In genomic region chr11:45827123-45827522, GRCh38 we compare ENCODE assay signal across 26 cellular contexts.
"Had no signal": no experiment of that assay in that cellular context is flagged by ENCODE, and none has a peak within 500 bp of the region (broad histone marks: within the 10 kb centered on the region; RNA-seq: fewer than 3 reads in every experiment).

No MANE protein-coding gene starts in this region.

- DNase-seq: activated CD4-positive, alpha-beta memory T cell treated with anti-CD3 and anti-CD28 coated beads, Interleukin-2, amount 10 ng/mL, durations not matched to agents 7 days and 5 days; activated CD4-positive, alpha-beta T cell treated with anti-CD3 and anti-CD28 coated beads for 1 hour; activated CD4-positive, alpha-beta T cell treated with anti-CD3 and anti-CD28 coated beads for 4 hours; activated CD4-positive, alpha-beta T cell treated with anti-CD3 and anti-CD28 coated beads, Interleukin-2, amount 10 ng/mL, durations not matched to agents 7 days and 5 days; activated CD4-positive, alpha-beta T cell treated with anti-CD3 and anti-CD28 coated beads, Interleukin-2, amount 50 U/mL, for 4 hours; activated CD8-positive, alpha-beta memory T cell treated with anti-CD3 and anti-CD28 coated beads, Interleukin-2, amount 50 U/mL, for 48 hours; activated naive CD4-positive, alpha-beta T cell treated with anti-CD3 and anti-CD28 coated beads for 36 hours; activated naive CD8-positive, alpha-beta T cell treated with anti-CD3 and anti-CD28 coated beads for 36 hours; activated naive CD8-positive, alpha-beta T cell treated with anti-CD3 and anti-CD28 coated beads, Interleukin-2, amount 50 U/mL, for 24 hours; activated T-cell treated with anti-CD3 and anti-CD28 coated beads for 4 hours; activated T-cell treated with anti-CD3 and anti-CD28 coated beads, Interleukin-2, amount 50 U/mL, for 72 hours; amygdala; body of pancreas; caudate nucleus; cortex of kidney; dermis blood vessel endothelial cell; effector CD4-positive, alpha-beta T cell; effector memory CD8-positive, alpha-beta T cell; esophagus squamous epithelium; foreskin melanocyte; T-helper 2 cell had no signal

- H3K4me1 Mint-ChIP-seq: activated naive CD4-positive, alpha-beta T cell treated with anti-CD3 and anti-CD28 coated beads, Interleukin-2, amount 50 U/mL, for 24 hours; activated naive CD8-positive, alpha-beta T cell treated with anti-CD3 and anti-CD28 coated beads for 36 hours; activated naive CD8-positive, alpha-beta T cell treated with anti-CD3 and anti-CD28 coated beads, Interleukin-2, amount 50 U/mL, for 24 hours had no signal

- H3K27me3 ChIP-seq: body of pancreas had no signal

- H3K4me3 Mint-ChIP-seq: activated CD4-positive, alpha-beta memory T cell treated with anti-CD3 and anti-CD28 coated beads, Interleukin-2, amount 10 ng/mL, durations not matched to agents 7 days and 5 days; activated CD4-positive, alpha-beta T cell treated with anti-CD3 and anti-CD28 coated beads, Interleukin-2, amount 10 ng/mL, durations not matched to agents 7 days and 5 days; activated naive CD4-positive, alpha-beta T cell treated with anti-CD3 and anti-CD28 coated beads for 36 hours; activated naive CD4-positive, alpha-beta T cell treated with anti-CD3 and anti-CD28 coated beads, Interleukin-2, amount 50 U/mL, for 24 hours; activated naive CD8-positive, alpha-beta T cell treated with anti-CD3 and anti-CD28 coated beads for 36 hours; activated naive CD8-positive, alpha-beta T cell treated with anti-CD3 and anti-CD28 coated beads, Interleukin-2, amount 50 U/mL, for 24 hours; activated T-cell treated with anti-CD3 and anti-CD28 coated beads, Interleukin-2, amount 50 U/mL, for 24 hours; activated T-cell treated with anti-CD3 and anti-CD28 coated beads, Interleukin-2, amount 50 U/mL, for 72 hours; effector memory CD8-positive, alpha-beta T cell had no signal

- H3K27ac ChIP-seq: adrenal gland, body of pancreas, epithelial cell of prostate, esophagus squamous epithelium, gastroesophageal sphincter had no signal

- H3K27me3 Mint-ChIP-seq: activated naive CD4-positive, alpha-beta T cell treated with anti-CD3 and anti-CD28 coated beads, Interleukin-2, amount 50 U/mL, for 24 hours had no signal

- H3K36me3 ChIP-seq: adrenal gland, esophagus squamous epithelium, gastroesophageal sphincter had no signal

- H3K27ac Mint-ChIP-seq: activated CD4-positive, alpha-beta memory T cell treated with anti-CD3 and anti-CD28 coated beads, Interleukin-2, amount 10 ng/mL, durations not matched to agents 7 days and 5 days; activated CD4-positive, alpha-beta T cell treated with anti-CD3 and anti-CD28 coated beads, Interleukin-2, amount 10 ng/mL, durations not matched to agents 7 days and 5 days; activated naive CD4-positive, alpha-beta T cell treated with anti-CD3 and anti-CD28 coated beads for 36 hours; activated naive CD4-positive, alpha-beta T cell treated with anti-CD3 and anti-CD28 coated beads, Interleukin-2, amount 50 U/mL, for 24 hours; activated naive CD8-positive, alpha-beta T cell treated with anti-CD3 and anti-CD28 coated beads for 36 hours; activated naive CD8-positive, alpha-beta T cell treated with anti-CD3 and anti-CD28 coated beads, Interleukin-2, amount 50 U/mL, for 24 hours; activated T-cell treated with anti-CD3 and anti-CD28 coated beads, Interleukin-2, amount 50 U/mL, for 24 hours; activated T-cell treated with anti-CD3 and anti-CD28 coated beads, Interleukin-2, amount 50 U/mL, for 72 hours; effector memory CD8-positive, alpha-beta T cell had no signal

- H3K9me3 ChIP-seq: adrenal gland, body of pancreas, gastroesophageal sphincter had no signal

- H3K36me3 Mint-ChIP-seq: activated naive CD4-positive, alpha-beta T cell treated with anti-CD3 and anti-CD28 coated beads, Interleukin-2, amount 50 U/mL, for 24 hours; activated naive CD8-positive, alpha-beta T cell treated with anti-CD3 and anti-CD28 coated beads for 36 hours had no signal

- H3K4me1 ChIP-seq: adrenal gland, body of pancreas, esophagus squamous epithelium, gastroesophageal sphincter had no signal

- H3K9me3 Mint-ChIP-seq: activated CD4-positive, alpha-beta memory T cell treated with anti-CD3 and anti-CD28 coated beads, Interleukin-2, amount 10 ng/mL, durations not matched to agents 7 days and 5 days; activated CD4-positive, alpha-beta T cell treated with anti-CD3 and anti-CD28 coated beads, Interleukin-2, amount 10 ng/mL, durations not matched to agents 7 days and 5 days; activated naive CD4-positive, alpha-beta T cell treated with anti-CD3 and anti-CD28 coated beads for 36 hours; activated naive CD4-positive, alpha-beta T cell treated with anti-CD3 and anti-CD28 coated beads, Interleukin-2, amount 50 U/mL, for 24 hours; activated naive CD8-positive, alpha-beta T cell treated with anti-CD3 and anti-CD28 coated beads for 36 hours; activated naive CD8-positive, alpha-beta T cell treated with anti-CD3 and anti-CD28 coated beads, Interleukin-2, amount 50 U/mL, for 24 hours; activated T-cell treated with anti-CD3 and anti-CD28 coated beads, Interleukin-2, amount 50 U/mL, for 24 hours; activated T-cell treated with anti-CD3 and anti-CD28 coated beads, Interleukin-2, amount 50 U/mL, for 72 hours; effector memory CD8-positive, alpha-beta T cell had no signal

- H3K4me3 ChIP-seq: adrenal gland, body of pancreas, esophagus squamous epithelium, gastroesophageal sphincter had no signal

- ATAC-seq: activated naive CD8-positive, alpha-beta T cell treated with anti-CD3 and anti-CD28 coated beads, Interleukin-2, amount 50 U/mL, for 24 hours; activated T-cell treated with anti-CD3 and anti-CD28 coated beads, Interleukin-2, amount 50 U/mL, for 72 hours; body of pancreas; effector memory CD8-positive, alpha-beta T cell; gastroesophageal sphincter had no signal
